Comparison of ENCODE assay signal across 6 cellular contexts in the genomic region with DNA sequence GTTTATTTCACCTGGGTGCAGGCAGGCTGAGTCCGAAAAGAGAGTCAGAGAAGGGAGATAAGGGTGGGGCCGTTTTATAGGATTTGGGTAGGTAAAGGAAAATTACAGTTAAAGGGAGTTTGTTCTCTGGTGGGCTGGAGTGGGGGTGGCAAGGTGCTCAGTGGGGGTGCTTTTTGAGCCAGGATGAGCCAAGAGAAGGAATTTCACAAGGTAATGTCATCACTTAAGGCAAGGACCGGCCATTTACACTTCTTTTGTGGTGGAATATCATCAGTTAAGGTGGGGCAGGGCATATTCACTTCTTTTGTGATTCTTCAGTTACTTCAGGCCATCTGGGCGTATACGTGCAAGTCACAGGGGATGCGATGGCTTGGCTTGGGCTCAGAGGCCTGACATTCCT. TPM values are rescaled to one million over a fixed set of nuclear protein-coding genes. Genes with fewer than 3 reads are reported as not detected.
"Had no signal": no experiment of that assay in that cellular context is flagged by ENCODE, and none has a peak within 500 bp of the region (broad histone marks: within the 10 kb centered on the region; RNA-seq: fewer than 3 reads in every experiment).

No MANE protein-coding gene starts in this region.

RNA-seq across cellular contexts. Expression of gene SCGB3A2, which starts 8.6 kb away (rescaled TPM):
- total RNA-seq: HepG2, HT1080, IMR-90, NCI-H460, Right ventricle myocardium superior, SJSA1 had no signal
- polyA plus RNA-seq: HepG2, IMR-90 had no signal

RNA-seq across cellular contexts. Expression of gene C5orf46, which starts 36.4 kb away (rescaled TPM):
- total RNA-seq: HepG2, IMR-90, NCI-H460 had no signal
- polyA plus RNA-seq: HepG2 had no signal

RNA-seq across cellular contexts. Expression of gene SPINK1, which starts 38.4 kb away (rescaled TPM):
- total RNA-seq: HT1080, IMR-90, NCI-H460, Right ventricle myocardium superior, SJSA1 had no signal
- polyA plus RNA-seq: IMR-90 had no signal
